Comparison of ENCODE assay signal across 1 cellular context in genomic region chr7:92527300-92528187, GRCh38.
TF ChIP-seq lines count a peak whose summit lies in the region.

No MANE protein-coding gene starts in this region.

TF ChIP-seq in HepG2, 621 proteins besides CTCF, POLR2A, EP300 and RAD21 (continued from another document):
- TF ChIP-seq, protein P1, sequence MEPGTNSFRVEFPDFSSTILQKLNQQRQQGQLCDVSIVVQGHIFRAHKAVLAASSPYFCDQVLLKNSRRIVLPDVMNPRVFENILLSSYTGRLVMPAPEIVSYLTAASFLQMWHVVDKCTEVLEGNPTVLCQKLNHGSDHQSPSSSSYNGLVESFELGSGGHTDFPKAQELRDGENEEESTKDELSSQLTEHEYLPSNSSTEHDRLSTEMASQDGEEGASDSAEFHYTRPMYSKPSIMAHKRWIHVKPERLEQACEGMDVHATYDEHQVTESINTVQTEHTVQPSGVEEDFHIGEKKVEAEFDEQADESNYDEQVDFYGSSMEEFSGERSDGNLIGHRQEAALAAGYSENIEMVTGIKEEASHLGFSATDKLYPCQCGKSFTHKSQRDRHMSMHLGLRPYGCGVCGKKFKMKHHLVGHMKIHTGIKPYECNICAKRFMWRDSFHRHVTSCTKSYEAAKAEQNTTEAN (CRISPR knock-in tag; conservative IDR thresholded peaks at IDR 0.05), result no peak
- TF ChIP-seq XBP1 (CRISPR knock-in tag; IDR thresholded peaks at IDR 0.05) (no peak), ZSCAN30 (CRISPR knock-in tag; IDR thresholded peaks at IDR 0.05) (no peak), ZNF142 (CRISPR knock-in tag; IDR thresholded peaks at IDR 0.05) (0 out of 2 replicates have a peak, but pooled peaks have one; percentile 35), TFDP2 (CRISPR knock-in tag; IDR thresholded peaks at IDR 0.05) (peak; percentile 55; the same call in 1 of the 2 replicates), ISL2 (CRISPR knock-in tag; IDR thresholded peaks at IDR 0.05) (no peak), MED13 (CRISPR knock-in tag; IDR thresholded peaks at IDR 0.05) (no peak), ZNF674 (CRISPR knock-in tag; IDR thresholded peaks at IDR 0.05; ENCODE audit: low read depth) (0 out of 2 replicates have a peak, but pooled peaks have one; percentile 11), RBM22 (optimal IDR thresholded peaks at IDR 0.05; ENCODE audit: low read length) (no peak), ERF (CRISPR knock-in tag; IDR thresholded peaks at IDR 0.05) (no peak), ZSCAN9 (CRISPR knock-in tag; IDR thresholded peaks at IDR 0.05; ENCODE audit: borderline replicate concordance) (no peak), ELF1 (CRISPR knock-in tag; IDR thresholded peaks at IDR 0.05) (no peak), ZNF160 (CRISPR knock-in tag; IDR thresholded peaks at IDR 0.05) (no peak), KDM2A (CRISPR knock-in tag; IDR thresholded peaks at IDR 0.05; ENCODE audit: borderline replicate concordance, low read depth) (0 out of 2 replicates have a peak, but pooled peaks have one; percentile 39), DRAP1 (CRISPR knock-in tag; IDR thresholded peaks at IDR 0.05) (no peak), JDP2 (CRISPR knock-in tag; IDR thresholded peaks at IDR 0.05; ENCODE audit: borderline replicate concordance) (no peak)
- TF ChIP-seq, protein P2, sequence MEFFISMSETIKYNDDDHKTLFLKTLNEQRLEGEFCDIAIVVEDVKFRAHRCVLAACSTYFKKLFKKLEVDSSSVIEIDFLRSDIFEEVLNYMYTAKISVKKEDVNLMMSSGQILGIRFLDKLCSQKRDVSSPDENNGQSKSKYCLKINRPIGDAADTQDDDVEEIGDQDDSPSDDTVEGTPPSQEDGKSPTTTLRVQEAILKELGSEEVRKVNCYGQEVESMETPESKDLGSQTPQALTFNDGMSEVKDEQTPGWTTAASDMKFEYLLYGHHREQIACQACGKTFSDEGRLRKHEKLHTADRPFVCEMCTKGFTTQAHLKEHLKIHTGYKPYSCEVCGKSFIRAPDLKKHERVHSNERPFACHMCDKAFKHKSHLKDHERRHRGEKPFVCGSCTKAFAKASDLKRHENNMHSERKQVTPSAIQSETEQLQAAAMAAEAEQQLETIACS (CRISPR knock-in tag; IDR thresholded peaks at IDR 0.05), result no peak
- TF ChIP-seq, protein P3, sequence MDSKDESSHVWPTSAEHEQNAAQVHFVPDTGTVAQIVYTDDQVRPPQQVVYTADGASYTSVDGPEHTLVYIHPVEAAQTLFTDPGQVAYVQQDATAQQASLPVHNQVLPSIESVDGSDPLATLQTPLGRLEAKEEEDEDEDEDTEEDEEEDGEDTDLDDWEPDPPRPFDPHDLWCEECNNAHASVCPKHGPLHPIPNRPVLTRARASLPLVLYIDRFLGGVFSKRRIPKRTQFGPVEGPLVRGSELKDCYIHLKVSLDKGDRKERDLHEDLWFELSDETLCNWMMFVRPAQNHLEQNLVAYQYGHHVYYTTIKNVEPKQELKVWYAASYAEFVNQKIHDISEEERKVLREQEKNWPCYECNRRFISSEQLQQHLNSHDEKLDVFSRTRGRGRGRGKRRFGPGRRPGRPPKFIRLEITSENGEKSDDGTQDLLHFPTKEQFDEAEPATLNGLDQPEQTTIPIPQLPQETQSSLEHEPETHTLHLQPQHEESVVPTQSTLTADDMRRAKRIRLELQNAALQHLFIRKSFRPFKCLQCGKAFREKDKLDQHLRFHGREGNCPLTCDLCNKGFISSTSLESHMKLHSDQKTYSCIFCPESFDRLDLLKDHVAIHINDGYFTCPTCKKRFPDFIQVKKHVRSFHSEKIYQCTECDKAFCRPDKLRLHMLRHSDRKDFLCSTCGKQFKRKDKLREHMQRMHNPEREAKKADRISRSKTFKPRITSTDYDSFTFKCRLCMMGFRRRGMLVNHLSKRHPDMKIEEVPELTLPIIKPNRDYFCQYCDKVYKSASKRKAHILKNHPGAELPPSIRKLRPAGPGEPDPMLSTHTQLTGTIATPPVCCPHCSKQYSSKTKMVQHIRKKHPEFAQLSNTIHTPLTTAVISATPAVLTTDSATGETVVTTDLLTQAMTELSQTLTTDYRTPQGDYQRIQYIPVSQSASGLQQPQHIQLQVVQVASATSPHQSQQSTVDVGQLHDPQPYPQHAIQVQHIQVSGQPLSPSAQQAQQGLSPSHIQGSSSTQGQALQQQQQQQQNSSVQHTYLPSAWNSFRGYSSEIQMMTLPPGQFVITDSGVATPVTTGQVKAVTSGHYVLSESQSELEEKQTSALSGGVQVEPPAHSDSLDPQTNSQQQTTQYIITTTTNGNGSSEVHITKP (CRISPR knock-in tag; IDR thresholded peaks at IDR 0.05; ENCODE audit: low read depth), result peak; percentile 24; the same call in 1 of the 2 replicates
- TF ChIP-seq, protein P4, sequence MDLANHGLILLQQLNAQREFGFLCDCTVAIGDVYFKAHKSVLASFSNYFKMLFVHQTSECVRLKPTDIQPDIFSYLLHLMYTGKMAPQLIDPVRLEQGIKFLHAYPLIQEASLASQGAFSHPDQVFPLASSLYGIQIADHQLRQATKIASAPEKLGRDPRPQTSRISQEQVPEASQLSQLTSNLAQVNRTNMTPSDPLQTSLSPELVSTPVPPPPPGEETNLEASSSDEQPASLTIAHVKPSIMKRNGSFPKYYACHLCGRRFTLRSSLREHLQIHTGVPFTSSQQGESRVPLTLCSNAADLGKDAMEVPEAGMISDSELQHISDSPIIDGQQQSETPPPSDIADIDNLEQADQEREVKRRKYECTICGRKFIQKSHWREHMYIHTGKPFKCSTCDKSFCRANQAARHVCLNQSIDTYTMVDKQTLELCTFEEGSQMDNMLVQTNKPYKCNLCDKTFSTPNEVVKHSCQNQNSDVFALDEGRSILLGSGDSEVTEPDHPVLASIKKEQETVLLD (CRISPR knock-in tag; IDR thresholded peaks at IDR 0.05; ENCODE audit: low read depth), result 0 out of 2 replicates have a peak, but pooled peaks have one; percentile 3
- TF ChIP-seq, protein P5, sequence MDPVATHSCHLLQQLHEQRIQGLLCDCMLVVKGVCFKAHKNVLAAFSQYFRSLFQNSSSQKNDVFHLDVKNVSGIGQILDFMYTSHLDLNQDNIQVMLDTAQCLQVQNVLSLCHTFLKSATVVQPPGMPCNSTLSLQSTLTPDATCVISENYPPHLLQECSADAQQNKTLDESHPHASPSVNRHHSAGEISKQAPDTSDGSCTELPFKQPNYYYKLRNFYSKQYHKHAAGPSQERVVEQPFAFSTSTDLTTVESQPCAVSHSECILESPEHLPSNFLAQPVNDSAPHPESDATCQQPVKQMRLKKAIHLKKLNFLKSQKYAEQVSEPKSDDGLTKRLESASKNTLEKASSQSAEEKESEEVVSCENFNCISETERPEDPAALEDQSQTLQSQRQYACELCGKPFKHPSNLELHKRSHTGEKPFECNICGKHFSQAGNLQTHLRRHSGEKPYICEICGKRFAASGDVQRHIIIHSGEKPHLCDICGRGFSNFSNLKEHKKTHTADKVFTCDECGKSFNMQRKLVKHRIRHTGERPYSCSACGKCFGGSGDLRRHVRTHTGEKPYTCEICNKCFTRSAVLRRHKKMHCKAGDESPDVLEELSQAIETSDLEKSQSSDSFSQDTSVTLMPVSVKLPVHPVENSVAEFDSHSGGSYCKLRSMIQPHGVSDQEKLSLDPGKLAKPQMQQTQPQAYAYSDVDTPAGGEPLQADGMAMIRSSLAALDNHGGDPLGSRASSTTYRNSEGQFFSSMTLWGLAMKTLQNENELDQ (CRISPR knock-in tag; IDR thresholded peaks at IDR 0.05; ENCODE audit: borderline replicate concordance), result 0 out of 2 replicates have a peak, but pooled peaks have one; percentile 32
TF ChIP-seq in HepG2: peak in this region for 31.
